16 cellular contexts compared by ENCODE assay signal in the genomic region with DNA sequence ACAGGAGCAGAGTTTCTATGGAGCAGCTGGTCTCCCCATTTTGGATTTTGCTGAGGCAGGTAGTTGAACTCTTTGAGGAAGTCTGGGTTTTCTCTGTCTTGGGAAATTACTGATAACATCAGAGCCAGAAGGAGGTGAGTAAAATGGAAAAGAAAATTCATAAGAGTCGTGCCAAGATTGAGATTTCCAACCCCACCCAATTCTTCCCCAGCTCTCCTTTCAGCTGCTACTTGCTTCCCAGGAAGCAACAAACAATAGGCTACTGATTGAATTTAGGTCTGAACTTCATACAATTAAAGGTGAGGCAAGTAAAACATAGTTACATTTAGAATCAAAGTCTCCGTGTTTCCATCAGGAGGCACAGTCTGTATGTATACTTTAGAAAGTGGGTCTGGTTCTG. TPM values are rescaled to one million over a fixed set of nuclear protein-coding genes. Genes with fewer than 3 reads are reported as not detected.
DNase-seq lines count a peak whose midpoint lies in the region; ATAC-seq, FAIRE-seq and TF ChIP-seq lines count a peak whose summit lies in the region.
"Had no signal": no experiment of that assay in that cellular context is flagged by ENCODE, and none has a peak within 500 bp of the region (broad histone marks: within the 10 kb centered on the region; RNA-seq: fewer than 3 reads in every experiment).

No MANE protein-coding gene starts in this region.

- FAIRE-seq in endothelial cell of umbilical vein (lab: Jason Lieb, UNC) = peak; percentile 75

- H3K4me3 Mint-ChIP-seq in naive thymus-derived CD8-positive, alpha-beta T cell = no peak overlapping the region
- H3K4me3 Mint-ChIP-seq: CD4-positive, alpha-beta memory T cell; GM23338; H9 had no signal

- no TSS peak for BruUV-seq in endothelial cell of umbilical vein (replicated peaks; lab: Mats Ljungman, UMichigan)

- H3K9me3 Mint-ChIP-seq in naive thymus-derived CD8-positive, alpha-beta T cell = peaks cover 0 to under 1% (median 0%) of the 10 kb centered on the region in 9 donors
- H3K9me3 Mint-ChIP-seq: GM23338 had no signal

- dilution Hi-C loops in endothelial cell of umbilical vein (cut with MboI; ENCODE audit: extremely low pct_ligation_motif_present, low sequenced_read_pairs) = no loop called here

- DNase-seq in left ventricle myocardium inferior (no peak), cardiac septum (ENCODE audit: low spot score) (no peak), dermis blood vessel endothelial cell (peak; percentile 27), endothelial cell of umbilical vein (ENCODE audit: low read depth, low spot score) (peak; percentile 42), NCI-H510A (lab: John Stamatoyannopoulos, UW) (no peak)
- no peak for DNase-seq in naive thymus-derived CD8-positive, alpha-beta T cell
- DNase-seq: C1 segment of cervical spinal cord; Calu3; CD4-positive, alpha-beta memory T cell; COR-L47; DMS53; DMS79 treated with DMSO at 0.1 percent for 48 hours; GF-D8; H9 had no signal

- H3K9me1 ChIP-seq in endothelial cell of umbilical vein (replicated peaks; ENCODE audit: control insufficient read depth, extremely low read depth, insufficient read depth, low read length) = no peaks in the 10 kb centered on the region

- no peaks in the 10 kb centered on the region for H3K79me2 ChIP-seq in endothelial cell of umbilical vein (ENCODE audit: control insufficient read depth, insufficient read depth, low read length)

- no peaks in the 10 kb centered on the region for H3K27me3 Mint-ChIP-seq in naive thymus-derived CD8-positive, alpha-beta T cell
- H3K27me3 Mint-ChIP-seq: CD4-positive, alpha-beta memory T cell had no signal

- H3K4me1 ChIP-seq in left ventricle myocardium inferior (no peaks in the 10 kb centered on the region), endothelial cell of umbilical vein (ENCODE audit: control insufficient read depth, extremely low read depth, insufficient read depth, low read length) (no peaks in the 10 kb centered on the region)

- CTCF ChIA-PET in endothelial cell of umbilical vein (lab: Charles Lee) = no interaction called here

- H3K4me3 ChIP-seq in left ventricle myocardium inferior (no peak overlapping the region), endothelial cell of umbilical vein (replicated peaks in 1 of 3; ENCODE audit: insufficient read depth in 1 of 3, low read depth in 1 of 3, low read length in 3 of 3) (no peak overlapping the region)
- H3K4me3 ChIP-seq: GM23338 had no signal

- peak overlapping the region; percentile 1 for H3K4me2 ChIP-seq in endothelial cell of umbilical vein (ENCODE audit: insufficient read depth, low read length)
- H3K4me2 ChIP-seq: GM23338 had no signal

- peaks cover 0 to under 1% (median 0%) of the 10 kb centered on the region in 4 donors for H3K4me1 Mint-ChIP-seq in naive thymus-derived CD8-positive, alpha-beta T cell
- H3K4me1 Mint-ChIP-seq: CD4-positive, alpha-beta memory T cell had no signal

- H3K27ac ChIP-seq in left ventricle myocardium inferior (replicated peaks) = peak overlapping the region; percentile 57
- no peak overlapping the region for H3K27ac ChIP-seq in endothelial cell of umbilical vein (ENCODE audit: insufficient read depth, low read depth, low read length)

- H3K9ac ChIP-seq in endothelial cell of umbilical vein (replicated peaks; ENCODE audit: extremely low read depth, insufficient read depth, low read length) = no peak overlapping the region

- no peak overlapping the region for H2AFZ ChIP-seq in endothelial cell of umbilical vein (ENCODE audit: low read depth, low read length)
- H2AFZ ChIP-seq: GM23338 had no signal

- no peak overlapping the region for H3K27ac Mint-ChIP-seq in naive thymus-derived CD8-positive, alpha-beta T cell
- H3K27ac Mint-ChIP-seq: CD4-positive, alpha-beta memory T cell; GM23338; H9 had no signal

- no peaks in the 10 kb centered on the region for H3K27me3 ChIP-seq in left ventricle myocardium inferior (ENCODE audit: low read depth)
- no peaks in the 10 kb centered on the region for H3K27me3 ChIP-seq in endothelial cell of umbilical vein (ENCODE audit: control insufficient read depth in 2 of 2, insufficient read depth in 2 of 2, low read length in 2 of 2)

- no peaks in the 10 kb centered on the region for H4K20me1 ChIP-seq in endothelial cell of umbilical vein (replicated peaks; ENCODE audit: control insufficient read depth, extremely low read depth, insufficient read depth, low read length)

- no peaks in the 10 kb centered on the region for H3K36me3 ChIP-seq in left ventricle myocardium inferior
- no peaks in the 10 kb centered on the region for H3K36me3 ChIP-seq in endothelial cell of umbilical vein (ENCODE audit: control insufficient read depth in 2 of 2, extremely low read depth in 1 of 2, insufficient read depth in 2 of 2, low read length in 2 of 2)

- TF ChIP-seq CTCF in left ventricle myocardium inferior (IDR thresholded peaks at IDR 0.05; ENCODE audit: borderline replicate concordance) (no peak), endothelial cell of umbilical vein (IDR thresholded peaks at IDR 0.05; ENCODE audit: extremely low read depth in 1 of 2, insufficient read depth in 1 of 2, low read depth in 1 of 2, low read length in 2 of 2) (no peak)

- ATAC-seq in naive thymus-derived CD8-positive, alpha-beta T cell = no peak
- ATAC-seq: GM23338, HCT116 had no signal

- H3K36me3 Mint-ChIP-seq in naive thymus-derived CD8-positive, alpha-beta T cell = peaks cover 0 to 26% (median 6%) of the 10 kb centered on the region in 3 donors

- POLR2A ChIA-PET in endothelial cell of umbilical vein (lab: Charles Lee) = no interaction called here
- POLR2A ChIA-PET in naive thymus-derived CD8-positive, alpha-beta T cell (lab: Charles Lee) = no interaction called here

- no peak for TF ChIP-seq POLR2A in endothelial cell of umbilical vein (IDR thresholded peaks at IDR 0.05; ENCODE audit: low read depth, low read length)

- H3K9me3 ChIP-seq in left ventricle myocardium inferior (replicated peaks) = no peaks in the 10 kb centered on the region
- no peaks in the 10 kb centered on the region for H3K9me3 ChIP-seq in endothelial cell of umbilical vein (replicated peaks; ENCODE audit: control insufficient read depth, insufficient read depth, low read length)

- intact Hi-C loops in left ventricle myocardium inferior (cut with micrococcal nuclease) (no loop called here), cardiac septum (cut with DNase I) (loop anchor here (5.0 to 10.0 kb wide), 2 partner anchors 44 to 212 kb away; no protein-coding TSS in a partner anchor), endothelial cell of umbilical vein (cut with micrococcal nuclease) (no loop called here)

TF ChIP-seq in endothelial cell of umbilical vein, 7 proteins besides CTCF, POLR2A, EP300 and RAD21:
- TF ChIP-seq MYC (IDR thresholded peaks at IDR 0.05; ENCODE audit: low read depth, low read length) (no peak), FOS (IDR thresholded peaks at IDR 0.05; ENCODE audit: borderline replicate concordance, insufficient read depth, low read length) (no peak), POLR2AphosphoS5 (IDR thresholded peaks at IDR 0.05; ENCODE audit: insufficient read depth, low read depth, low read length) (no peak), EZH2 (IDR thresholded peaks at IDR 0.05; ENCODE audit: borderline replicate concordance, low read depth, low read length, severe bottlenecking) (no peak), GATA2 (IDR thresholded peaks at IDR 0.05; ENCODE audit: insufficient read depth, insufficient read length, low read depth, low read length) (no peak), MAX (IDR thresholded peaks at IDR 0.05; ENCODE audit: insufficient read depth, insufficient read length) (no peak), JUN (IDR thresholded peaks at IDR 0.05; ENCODE audit: borderline replicate concordance, insufficient read depth, insufficient read length, low read depth) (no peak)
TF ChIP-seq in endothelial cell of umbilical vein: peak in this region for 0.

RNA-seq across cellular contexts. Expression of gene EOLA2, which starts 54.6 kb away (rescaled TPM):
- total RNA-seq in left ventricle myocardium inferior (25.5 TPM), cardiac septum (23.7 TPM), dermis blood vessel endothelial cell (16.4 and 21.3 TPM in 2 replicates), endothelial cell of umbilical vein (24.3 and 35.5 TPM in 2 replicates)
- polyA plus RNA-seq in endothelial cell of umbilical vein = 28.2 and 33.0 TPM in 2 replicates
- polyA plus RNA-seq in endothelial cell of umbilical vein (2011; cell fraction: cytosol; rRNA removed) = 40.1 and 46.0 TPM in 2 replicates
- polyA plus RNA-seq in endothelial cell of umbilical vein (2011; cell fraction: nucleus; rRNA removed) = 62.7 and 67.8 TPM in 2 replicates
- 34.1 and 39.3 TPM in 2 replicates for polyA plus RNA-seq in endothelial cell of umbilical vein (2012)
- polyA minus RNA-seq in endothelial cell of umbilical vein = 20.8 and 26.5 TPM in 2 replicates
- polyA minus RNA-seq in endothelial cell of umbilical vein (2011; cell fraction: cytosol; rRNA and poly(A)+ RNA removed) = 15.6 TPM
- polyA minus RNA-seq in endothelial cell of umbilical vein (2011; cell fraction: nucleus; rRNA and poly(A)+ RNA removed) = 14.2 and 14.5 TPM in 2 replicates
- 10 to 100 TPM; 39.9 to 47.1 TPM for total RNA-seq in naive thymus-derived CD8-positive, alpha-beta T cell
- polyA plus RNA-seq in naive thymus-derived CD8-positive, alpha-beta T cell = 10 to 100 TPM; 25.7 to 42.4 (median 26.5) TPM

Comparison
In these comparisons a context has a peak if more than half of its experiments do, and no peak if none do; other contexts are left out.
1. DNase-seq: peak in dermis blood vessel endothelial cell (single experiment) and endothelial cell of umbilical vein (single experiment); none in left ventricle myocardium inferior (single experiment), cardiac septum (single experiment), NCI-H510A (single experiment) and naive thymus-derived CD8-positive, alpha-beta T cell (0 of 10).